In the genomic region with DNA sequence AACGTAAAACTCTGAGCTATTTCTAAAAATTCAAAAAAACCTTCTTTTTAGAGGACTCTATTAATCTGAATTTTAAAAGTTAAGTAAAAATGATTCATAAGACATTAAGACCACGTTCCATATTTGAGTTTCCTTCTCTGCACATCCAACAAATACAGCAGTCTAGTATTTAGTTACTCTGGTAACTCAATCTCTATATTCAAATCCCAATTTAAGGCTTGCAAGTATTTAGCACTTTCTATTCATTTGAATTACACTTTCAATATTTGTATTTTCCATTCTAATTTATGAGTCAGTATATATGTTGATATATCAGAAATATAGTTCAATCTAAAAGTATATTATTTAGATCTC, we compare ENCODE assay signal across 11 cellular contexts. TPM values are rescaled to one million over a fixed set of nuclear protein-coding genes. Genes with fewer than 3 reads are reported as not detected.
A peak's percentile ranks its signal among the peaks of the same experiment; 100 is the strongest.
DNase-seq lines count a peak whose midpoint lies in the region; ATAC-seq and TF ChIP-seq lines count a peak whose summit lies in the region.
"Had no signal": no experiment of that assay in that cellular context is flagged by ENCODE, and none has a peak within 500 bp of the region (broad histone marks: within the 10 kb centered on the region; RNA-seq: fewer than 3 reads in every experiment).

No MANE protein-coding gene starts in this region.

- intact Hi-C loops in left cardiac atrium (cut with DNase I) = no loop called here

- H3K4me1 ChIP-seq in GM23338 (ENCODE audit: insufficient read depth) (peaks cover 31% of the 10 kb centered on the region), OCI-LY1 (ENCODE audit: insufficient read depth, low read length, severe bottlenecking) (peaks cover 54% of the 10 kb centered on the region)
- H3K4me1 ChIP-seq: right lobe of liver had no signal

- H3K9me3 Mint-ChIP-seq in GM23338 (no peaks in the 10 kb centered on the region), mesothelial cell of epicardium (peaks cover 4% of the 10 kb centered on the region)

- H3K27me3 ChIP-seq in GM23338 (ENCODE audit: insufficient read depth) (no peaks in the 10 kb centered on the region), OCI-LY1 (ENCODE audit: insufficient read depth, low read length) (no peaks in the 10 kb centered on the region)
- H3K27me3 ChIP-seq: adrenal gland, right lobe of liver, tibial nerve had no signal

- H3K9ac ChIP-seq in OCI-LY1 (ENCODE audit: low read length) = peak overlapping the region; percentile 65

- ATAC-seq in GM23338 (no peak), left cardiac atrium (no peak)

- no peak for DNase-seq in GM12865 (ENCODE audit: low read depth)
- DNase-seq in GM23338 (ENCODE audit: low spot score) = no peak
- no peak for DNase-seq in mesothelial cell of epicardium (ENCODE audit: low spot score in 2 of 2, unreplicated experiment in 2 of 2)
- no peak for DNase-seq in germinal center (ENCODE audit: low spot score)
- no peak for DNase-seq in hippocampal formation (lab: John Stamatoyannopoulos, UW)
- DNase-seq in epidermal melanocyte (ENCODE audit: insufficient read length, low spot score) = no peak
- no peak for DNase-seq in left cardiac atrium
- DNase-seq: adrenal gland, right lobe of liver had no signal

- no peak overlapping the region for H2AFZ ChIP-seq in GM23338
- no peak overlapping the region for H2AFZ ChIP-seq in OCI-LY1 (ENCODE audit: low read length)

- TF ChIP-seq CTCF in GM12865 (IDR thresholded peaks at IDR 0.05; ENCODE audit: insufficient read depth, low read depth, low read length, missing control alignments) (no peak), GM23338 (conservative IDR thresholded peaks at IDR 0.05; ENCODE audit: low read depth in 2 of 2) (no peak), OCI-LY1 (IDR thresholded peaks at IDR 0.05; ENCODE audit: low read length) (no peak), mesothelial cell of epicardium (IDR thresholded peaks at IDR 0.05; ENCODE audit: unreplicated experiment) (no peak)

- H3K36me3 Mint-ChIP-seq in GM23338 (ENCODE audit: low read depth) = no peaks in the 10 kb centered on the region; the same call in 2 of the 3 replicates
- H3K36me3 Mint-ChIP-seq in mesothelial cell of epicardium = peaks cover 4% of the 10 kb centered on the region

- H3K27ac Mint-ChIP-seq in GM23338 = peak overlapping the region; percentile 93
- H3K27ac Mint-ChIP-seq in mesothelial cell of epicardium = peak overlapping the region; percentile 51

- H4K20me1 ChIP-seq in GM23338 (replicated peaks; ENCODE audit: insufficient read depth) (no peaks in the 10 kb centered on the region), OCI-LY1 (ENCODE audit: insufficient read depth, low read length) (no peaks in the 10 kb centered on the region)

- peaks cover 51% of the 10 kb centered on the region for H3K79me2 ChIP-seq in GM23338 (replicated peaks; ENCODE audit: insufficient read depth)
- peaks cover 41% of the 10 kb centered on the region for H3K79me2 ChIP-seq in OCI-LY1 (ENCODE audit: insufficient read depth, low read length)

- no peaks in the 10 kb centered on the region for H3K9me3 ChIP-seq in OCI-LY1 (ENCODE audit: low read length)
- H3K9me3 ChIP-seq: adrenal gland, right lobe of liver, tibial nerve had no signal

- no peaks in the 10 kb centered on the region for H3K36me3 ChIP-seq in GM23338 (ENCODE audit: insufficient read depth)
- peaks cover 5% of the 10 kb centered on the region; the same call in 1 of the 2 replicates for H3K36me3 ChIP-seq in OCI-LY1 (ENCODE audit: insufficient read depth, low read length)
- H3K36me3 ChIP-seq: adrenal gland, right lobe of liver, tibial nerve had no signal

- H3K27me3 Mint-ChIP-seq in GM23338 (ENCODE audit: insufficient read depth, low read depth, poor library complexity) = no peaks in the 10 kb centered on the region
- H3K27me3 Mint-ChIP-seq in mesothelial cell of epicardium (ENCODE audit: low read depth) = no peaks in the 10 kb centered on the region

- H3K4me3 ChIP-seq in GM12865 (ENCODE audit: low read depth, low read length) (peak overlapping the region; percentile 47), GM23338 (no peak overlapping the region), OCI-LY1 (ENCODE audit: low read depth, low read length, poor library complexity, severe bottlenecking) (peak overlapping the region; percentile 50)
- H3K4me3 ChIP-seq: right lobe of liver had no signal

- H3K4me1 Mint-ChIP-seq in GM23338 (peaks cover 45% of the 10 kb centered on the region), mesothelial cell of epicardium (peaks cover 27% of the 10 kb centered on the region)

- H3F3A ChIP-seq in GM23338 (replicated peaks; ENCODE audit: low read depth) (no peaks in the 10 kb centered on the region), OCI-LY1 (ENCODE audit: insufficient read depth, low read length) (peaks cover 5% of the 10 kb centered on the region; the same call in 1 of the 2 replicates)

- H3K4me2 ChIP-seq in GM23338 = no peak overlapping the region
- peak overlapping the region; percentile 77 for H3K4me2 ChIP-seq in OCI-LY1 (ENCODE audit: low read length)

- H3K4me3 Mint-ChIP-seq in GM23338 (no peak overlapping the region), mesothelial cell of epicardium (no peak overlapping the region)

- H3K27ac ChIP-seq in GM23338 (ENCODE audit: low read depth) (0 out of 2 replicates have a peak overlapping the region, but pooled peaks have one; percentile 1), OCI-LY1 (ENCODE audit: low read depth, low read length, poor library complexity, severe bottlenecking) (peak overlapping the region; percentile 80)
- H3K27ac ChIP-seq: right lobe of liver had no signal

- H3K9me2 ChIP-seq in GM23338 (ENCODE audit: insufficient read depth) (no peaks in the 10 kb centered on the region), OCI-LY1 (ENCODE audit: low read depth, low read length) (no peaks in the 10 kb centered on the region)

TF ChIP-seq in GM23338, 12 proteins besides CTCF, POLR2A, EP300 and RAD21:
- TF ChIP-seq, protein P1, sequence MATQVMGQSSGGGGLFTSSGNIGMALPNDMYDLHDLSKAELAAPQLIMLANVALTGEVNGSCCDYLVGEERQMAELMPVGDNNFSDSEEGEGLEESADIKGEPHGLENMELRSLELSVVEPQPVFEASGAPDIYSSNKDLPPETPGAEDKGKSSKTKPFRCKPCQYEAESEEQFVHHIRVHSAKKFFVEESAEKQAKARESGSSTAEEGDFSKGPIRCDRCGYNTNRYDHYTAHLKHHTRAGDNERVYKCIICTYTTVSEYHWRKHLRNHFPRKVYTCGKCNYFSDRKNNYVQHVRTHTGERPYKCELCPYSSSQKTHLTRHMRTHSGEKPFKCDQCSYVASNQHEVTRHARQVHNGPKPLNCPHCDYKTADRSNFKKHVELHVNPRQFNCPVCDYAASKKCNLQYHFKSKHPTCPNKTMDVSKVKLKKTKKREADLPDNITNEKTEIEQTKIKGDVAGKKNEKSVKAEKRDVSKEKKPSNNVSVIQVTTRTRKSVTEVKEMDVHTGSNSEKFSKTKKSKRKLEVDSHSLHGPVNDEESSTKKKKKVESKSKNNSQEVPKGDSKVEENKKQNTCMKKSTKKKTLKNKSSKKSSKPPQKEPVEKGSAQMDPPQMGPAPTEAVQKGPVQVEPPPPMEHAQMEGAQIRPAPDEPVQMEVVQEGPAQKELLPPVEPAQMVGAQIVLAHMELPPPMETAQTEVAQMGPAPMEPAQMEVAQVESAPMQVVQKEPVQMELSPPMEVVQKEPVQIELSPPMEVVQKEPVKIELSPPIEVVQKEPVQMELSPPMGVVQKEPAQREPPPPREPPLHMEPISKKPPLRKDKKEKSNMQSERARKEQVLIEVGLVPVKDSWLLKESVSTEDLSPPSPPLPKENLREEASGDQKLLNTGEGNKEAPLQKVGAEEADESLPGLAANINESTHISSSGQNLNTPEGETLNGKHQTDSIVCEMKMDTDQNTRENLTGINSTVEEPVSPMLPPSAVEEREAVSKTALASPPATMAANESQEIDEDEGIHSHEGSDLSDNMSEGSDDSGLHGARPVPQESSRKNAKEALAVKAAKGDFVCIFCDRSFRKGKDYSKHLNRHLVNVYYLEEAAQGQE (IDR thresholded peaks at IDR 0.05; ENCODE audit: unreplicated experiment) = no peak
- TF ChIP-seq JUNB (IDR thresholded peaks at IDR 0.05; ENCODE audit: unreplicated experiment) = no peak
- no peak for TF ChIP-seq STAT1 (IDR thresholded peaks at IDR 0.05; ENCODE audit: unreplicated experiment)
- TF ChIP-seq POLR2AphosphoS5 (IDR thresholded peaks at IDR 0.05; ENCODE audit: low read depth) = no peak
- no peak for TF ChIP-seq NANOG (IDR thresholded peaks at IDR 0.05; ENCODE audit: borderline replicate concordance)
- no peak for TF ChIP-seq ZNF331 (CRISPR knock-in tag; IDR thresholded peaks at IDR 0.05; ENCODE audit: low read depth)
- no peak for TF ChIP-seq EZH2phosphoT487 (IDR thresholded peaks at IDR 0.05; ENCODE audit: unreplicated experiment)
- TF ChIP-seq ETS1 (IDR thresholded peaks at IDR 0.05) = no peak
- TF ChIP-seq ZNF114 (CRISPR knock-in tag; IDR thresholded peaks at IDR 0.05) = no peak
- TF ChIP-seq EZH2 (IDR thresholded peaks at IDR 0.05; ENCODE audit: low read depth, unreplicated experiment) = no peak

RNA-seq across cellular contexts. Expression of gene RFX3, which starts 17.7 kb away (rescaled TPM):
- 16.2 and 22.1 TPM in 2 replicates for total RNA-seq in GM23338 (2014; rRNA removed; shearing (Covaris generic))
- 7.5 and 9.8 TPM in 2 replicates for polyA plus RNA-seq in GM23338 (2016; fragmentation: Nextera tagmentation; extraction: Ambion mirVana)
- 35.6 to 42.5 TPM (median 38.8 TPM) in 3 replicates for total RNA-seq in mesothelial cell of epicardium
- total RNA-seq in left cardiac atrium = 1 to 10 TPM; 4.2 to 4.6 TPM
